In the genomic region with DNA sequence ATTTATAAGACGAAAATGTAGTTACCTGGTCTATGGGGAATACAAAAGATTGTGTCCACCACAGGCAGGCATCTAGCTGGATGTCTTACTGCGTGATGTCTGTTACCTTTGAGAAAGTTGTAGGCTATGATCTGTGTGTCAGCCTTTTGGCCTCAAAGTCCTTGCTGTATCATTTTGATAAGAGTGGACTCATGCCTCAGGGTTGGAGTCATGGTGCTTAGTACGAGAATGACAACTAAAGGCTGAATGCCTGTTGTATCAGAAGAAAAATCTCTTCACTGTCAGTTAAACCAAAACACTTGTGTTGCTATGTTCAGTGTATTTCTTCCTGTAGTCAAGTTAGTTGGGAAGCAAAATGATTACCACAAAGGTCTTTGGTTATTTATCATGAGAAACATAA, we compare ENCODE assay signal across 21 cellular contexts.
A peak's percentile ranks its signal among the peaks of the same experiment; 100 is the strongest.
DNase-seq lines count a peak whose midpoint lies in the region; ATAC-seq and TF ChIP-seq lines count a peak whose summit lies in the region.
"Had no signal": no experiment of that assay in that cellular context is flagged by ENCODE, and none has a peak within 500 bp of the region (broad histone marks: within the 10 kb centered on the region; RNA-seq: fewer than 3 reads in every experiment).

No MANE protein-coding gene starts in this region.

- no peak for DNase-seq in Right ventricle myocardium inferior (ENCODE audit: missing footprints)
- no peak for DNase-seq in right atrium auricular region (ENCODE audit: low spot score)
- no peak for DNase-seq in heart left ventricle
- DNase-seq in HPDE6-E6E7 (ENCODE audit: extremely low spot score): no peak
- DNase-seq in HUDEP-2 (lab: John Stamatoyannopoulos, UW; ENCODE audit: unreplicated experiment in 76 of 76): no peak
- DNase-seq in thyroid gland: no peak
- no peak for DNase-seq in activated CD4-positive, alpha-beta T cell treated with anti-CD3 and anti-CD28 coated beads, Interleukin-2, amount 50 U/mL, for 48 hours
- DNase-seq: AML-193; Kasumi-1; MG63; NCI-H1048; NCI-H146; NCI-H2081; NCI-H2171 treated with DMSO at 0.1 percent for 48 hours; NCI-H69; NK-92 treated with Interleukin-12 subunit alpha and Interleukin-12 subunit beta, amount 100 ng/mL, for 24 hours; SHP77 treated with DMSO at 0.1 percent for 48 hours; SK-N-SH had no signal

- 60 to 75% (median 74%) methylated on average over 3 of the region's 3 CpGs for WGBS in heart left ventricle, 4 donors
- WGBS in thyroid gland, 2 donors: 85 to 88% methylated on average over 3 of the region's 3 CpGs

- H3K4me1 ChIP-seq in right atrium auricular region: peaks cover 0 to 31% of the 10 kb centered on the region in 2 donors
- peaks cover 0 to 40% (median 21%) of the 10 kb centered on the region in 12 donors for H3K4me1 ChIP-seq in heart left ventricle
- peaks cover 0 to 38% of the 10 kb centered on the region in 2 donors for H3K4me1 ChIP-seq in muscle layer of duodenum (ENCODE audit: control insufficient read depth in 1 of 2, insufficient read depth in 2 of 2, low read length in 2 of 2)
- peaks cover 13 to 16% of the 10 kb centered on the region in 2 donors for H3K4me1 ChIP-seq in thyroid gland

- H3K27ac ChIP-seq in right atrium auricular region: peak overlapping the region in 1 of 2 donors; percentile 50
- peak overlapping the region in 9 of 12 donors; percentile 5 to 43 (median 31) for H3K27ac ChIP-seq in heart left ventricle
- peak overlapping the region; percentile 5 for H3K27ac ChIP-seq in muscle layer of duodenum (ENCODE audit: low read length)
- no peak overlapping the region for H3K27ac ChIP-seq in thyroid gland
- H3K27ac ChIP-seq: 22Rv1, C4-2B had no signal

- H3K4me3 ChIP-seq in right atrium auricular region (no peak overlapping the region), heart left ventricle (no peak overlapping the region), muscle layer of duodenum (ENCODE audit: low read depth in 1 of 2, low read length in 2 of 2) (no peak overlapping the region), thyroid gland (replicated peaks in 1 of 3) (no peak overlapping the region)
- H3K4me3 ChIP-seq: MG63 had no signal

- TF ChIP-seq POLR2A in heart left ventricle (IDR thresholded peaks at IDR 0.05) (no peak), thyroid gland (IDR thresholded peaks at IDR 0.05) (no peak)

- ATAC-seq in Right ventricle myocardium inferior: peak; percentile 24
- peak; percentile 27 to 72 (median 66) for ATAC-seq in heart left ventricle

- H3K27me3 ChIP-seq in right atrium auricular region (no peaks in the 10 kb centered on the region), heart left ventricle (no peaks in the 10 kb centered on the region), muscle layer of duodenum (ENCODE audit: low read depth, low read length) (no peaks in the 10 kb centered on the region), thyroid gland (no peaks in the 10 kb centered on the region)
- H3K27me3 ChIP-seq: MG63 had no signal

- H3K36me3 ChIP-seq in right atrium auricular region (no peaks in the 10 kb centered on the region), heart left ventricle (peaks cover 0 to 9% (median 0%) of the 10 kb centered on the region in 9 donors), muscle layer of duodenum (ENCODE audit: control insufficient read depth in 1 of 2, insufficient read depth in 2 of 2, low read length in 2 of 2) (peaks cover 0 to 6% of the 10 kb centered on the region in 2 donors), thyroid gland (no peaks in the 10 kb centered on the region)
- H3K36me3 ChIP-seq: MG63 had no signal

- TF ChIP-seq CTCF in right atrium auricular region (IDR thresholded peaks at IDR 0.05) (no peak), heart left ventricle (IDR thresholded peaks at IDR 0.05) (no peak), thyroid gland (IDR thresholded peaks at IDR 0.05) (no peak)

- intact Hi-C loops in Right ventricle myocardium inferior (cut with DNase I): no loop called here
- intact Hi-C loops in heart left ventricle (cut with DNase I): no loop called here
- intact Hi-C loops in thyroid gland (cut with DNase I): no loop called here

- H3K9me3 ChIP-seq in right atrium auricular region (no peaks in the 10 kb centered on the region), heart left ventricle (peaks cover 0 to 6% (median 0%) of the 10 kb centered on the region in 12 donors), muscle layer of duodenum (ENCODE audit: control insufficient read depth in 1 of 2, low read length in 2 of 2) (no peaks in the 10 kb centered on the region), thyroid gland (no peaks in the 10 kb centered on the region)
- H3K9me3 ChIP-seq: MG63 had no signal

Comparison
In these comparisons a context has a peak if more than half of its experiments do, and no peak if none do; other contexts are left out.
1. H3K27ac ChIP-seq: peak in heart left ventricle (9 of 12) and muscle layer of duodenum (single experiment); none in thyroid gland (0 of 3).